In the genomic region with DNA sequence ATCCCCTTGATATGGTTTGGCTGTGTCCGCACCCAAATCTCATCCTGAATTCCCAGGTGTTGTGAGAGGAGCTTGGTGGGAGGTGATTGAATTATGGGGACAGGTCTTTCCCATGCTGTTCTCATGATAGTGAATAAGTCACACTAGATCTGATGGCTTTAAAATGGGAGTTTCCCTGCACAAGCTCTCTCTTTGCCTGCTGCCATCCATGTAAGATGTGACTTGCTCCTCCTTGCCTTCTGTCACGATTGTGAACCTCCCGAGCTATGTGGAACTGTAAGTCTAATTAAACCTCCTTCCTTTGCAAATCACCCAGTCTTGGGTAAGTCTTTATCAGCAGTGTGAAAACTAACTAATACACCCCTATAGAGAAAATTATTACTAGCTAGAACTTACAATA, we compare ENCODE assay signal across 28 cellular contexts.
"Had no signal": no experiment of that assay in that cellular context is flagged by ENCODE, and none has a peak within 500 bp of the region (broad histone marks: within the 10 kb centered on the region; RNA-seq: fewer than 3 reads in every experiment).

No MANE protein-coding gene starts in this region.

- H3K4me2 ChIP-seq: hepatocyte had no signal

- H3K36me3 ChIP-seq: colonic mucosa, esophagus muscularis mucosa, esophagus squamous epithelium, gastrocnemius medialis, gastroesophageal sphincter, heart left ventricle, heart right ventricle had no signal

- H3K27ac ChIP-seq: colonic mucosa, coronary artery, dorsolateral prefrontal cortex, epithelial cell of prostate, esophagus muscularis mucosa, esophagus squamous epithelium, foreskin keratinocyte, gastrocnemius medialis, gastroesophageal sphincter, heart left ventricle, heart right ventricle, hepatocyte had no signal

- H3K9me3 ChIP-seq: colonic mucosa, esophagus muscularis mucosa, esophagus squamous epithelium, gastrocnemius medialis, gastroesophageal sphincter had no signal

- DNase-seq: colonic mucosa; cortex of kidney; dermis blood vessel endothelial cell; dorsolateral prefrontal cortex; effector CD4-positive, alpha-beta T cell; effector CD8-positive, alpha-beta T cell; effector memory CD4-positive, alpha-beta T cell; effector memory CD8-positive, alpha-beta T cell; endodermal cell; erythroblast; esophagus squamous epithelium; foreskin fibroblast; foreskin keratinocyte; foreskin melanocyte; gastrocnemius medialis; glutamatergic neuron; head of caudate nucleus; heart left ventricle; heart right ventricle had no signal

- H3K79me2 ChIP-seq: hepatocyte had no signal

- H3K4me3 ChIP-seq: colonic mucosa, coronary artery, dorsolateral prefrontal cortex, esophagus muscularis mucosa, esophagus squamous epithelium, gastrocnemius medialis, gastroesophageal sphincter, heart left ventricle, heart right ventricle had no signal

- H2AFZ ChIP-seq: hepatocyte had no signal

- ATAC-seq: effector memory CD8-positive, alpha-beta T cell; esophagus mucosa; foreskin keratinocyte; gastrocnemius medialis; gastroesophageal sphincter; heart left ventricle; heart right ventricle had no signal

- H3K4me1 ChIP-seq: colonic mucosa, esophagus muscularis mucosa, esophagus squamous epithelium, foreskin keratinocyte, gastrocnemius medialis, gastroesophageal sphincter, heart left ventricle, heart right ventricle had no signal

- H3K27me3 ChIP-seq: colonic mucosa, dorsolateral prefrontal cortex, esophagus muscularis mucosa, esophagus squamous epithelium, foreskin keratinocyte, gastrocnemius medialis, gastroesophageal sphincter, heart left ventricle, heart right ventricle, hepatocyte had no signal

- FAIRE-seq: colon, endothelial cell of umbilical vein, frontal cortex had no signal
